In the genomic region with DNA sequence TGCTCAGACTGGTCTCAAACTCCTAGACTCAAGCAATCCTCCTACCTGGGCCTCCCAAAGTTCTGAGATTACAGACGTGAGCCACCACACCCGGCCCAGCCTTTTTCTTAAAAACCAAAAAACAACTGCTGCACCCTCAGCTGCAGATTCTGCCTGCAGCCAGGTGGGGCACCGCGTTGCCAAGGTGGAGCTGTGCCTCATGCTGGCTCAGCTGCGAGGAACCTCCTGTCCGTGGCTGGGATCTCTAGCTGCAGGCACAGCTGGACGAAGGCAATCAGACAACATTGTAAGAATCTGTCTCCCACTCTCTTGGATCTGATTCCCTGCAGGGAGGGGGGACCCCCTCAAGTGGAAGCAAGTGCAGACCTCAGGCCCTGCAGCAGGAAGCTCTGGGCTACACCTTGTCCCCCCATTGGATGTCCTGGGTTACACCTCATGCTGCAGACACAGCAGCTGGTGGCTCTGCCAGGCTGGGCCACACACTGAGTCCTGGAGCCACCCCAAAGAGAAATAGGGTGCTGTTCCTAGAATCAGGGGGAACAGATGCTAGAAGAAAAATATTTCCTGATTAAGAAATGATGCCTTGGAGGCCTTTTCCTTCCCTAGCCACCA, we compare ENCODE assay signal across 1 cellular context.
TF ChIP-seq lines count a peak whose summit lies in the region.

No MANE protein-coding gene starts in this region.

TF ChIP-seq in GM12878, 131 proteins besides CTCF, POLR2A, EP300 and RAD21:
- no peak for TF ChIP-seq RUNX3 (IDR thresholded peaks at IDR 0.05; ENCODE audit: low read length)
- no peak for TF ChIP-seq POU2F2 (IDR thresholded peaks at IDR 0.05; ENCODE audit: borderline replicate concordance, low read depth, low read length)
- TF ChIP-seq RFX5 (IDR thresholded peaks at IDR 0.05; ENCODE audit: low read depth, low read length), result no peak
- no peak for TF ChIP-seq IKZF2 (IDR thresholded peaks at IDR 0.05)
- no peak for TF ChIP-seq ZSCAN29 (IDR thresholded peaks at IDR 0.05)
- TF ChIP-seq SMAD5 (IDR thresholded peaks at IDR 0.05; ENCODE audit: low read depth), result no peak
- no peak for TF ChIP-seq NRF1 (conservative IDR thresholded peaks at IDR 0.05; ENCODE audit: low read depth, low read length)
- TF ChIP-seq, protein P1, sequence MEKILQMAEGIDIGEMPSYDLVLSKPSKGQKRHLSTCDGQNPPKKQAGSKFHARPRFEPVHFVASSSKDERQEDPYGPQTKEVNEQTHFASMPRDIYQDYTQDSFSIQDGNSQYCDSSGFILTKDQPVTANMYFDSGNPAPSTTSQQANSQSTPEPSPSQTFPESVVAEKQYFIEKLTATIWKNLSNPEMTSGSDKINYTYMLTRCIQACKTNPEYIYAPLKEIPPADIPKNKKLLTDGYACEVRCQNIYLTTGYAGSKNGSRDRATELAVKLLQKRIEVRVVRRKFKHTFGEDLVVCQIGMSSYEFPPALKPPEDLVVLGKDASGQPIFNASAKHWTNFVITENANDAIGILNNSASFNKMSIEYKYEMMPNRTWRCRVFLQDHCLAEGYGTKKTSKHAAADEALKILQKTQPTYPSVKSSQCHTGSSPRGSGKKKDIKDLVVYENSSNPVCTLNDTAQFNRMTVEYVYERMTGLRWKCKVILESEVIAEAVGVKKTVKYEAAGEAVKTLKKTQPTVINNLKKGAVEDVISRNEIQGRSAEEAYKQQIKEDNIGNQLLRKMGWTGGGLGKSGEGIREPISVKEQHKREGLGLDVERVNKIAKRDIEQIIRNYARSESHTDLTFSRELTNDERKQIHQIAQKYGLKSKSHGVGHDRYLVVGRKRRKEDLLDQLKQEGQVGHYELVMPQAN (conservative IDR thresholded peaks at IDR 0.05), result no peak
- no peak for TF ChIP-seq NFIC (IDR thresholded peaks at IDR 0.05; ENCODE audit: low read depth, low read length)
- no peak for TF ChIP-seq WRNIP1 (IDR thresholded peaks at IDR 0.05; ENCODE audit: borderline replicate concordance, low read depth, low read length)
- no peak for TF ChIP-seq NFXL1 (IDR thresholded peaks at IDR 0.05; ENCODE audit: borderline replicate concordance)
- TF ChIP-seq, protein P2, sequence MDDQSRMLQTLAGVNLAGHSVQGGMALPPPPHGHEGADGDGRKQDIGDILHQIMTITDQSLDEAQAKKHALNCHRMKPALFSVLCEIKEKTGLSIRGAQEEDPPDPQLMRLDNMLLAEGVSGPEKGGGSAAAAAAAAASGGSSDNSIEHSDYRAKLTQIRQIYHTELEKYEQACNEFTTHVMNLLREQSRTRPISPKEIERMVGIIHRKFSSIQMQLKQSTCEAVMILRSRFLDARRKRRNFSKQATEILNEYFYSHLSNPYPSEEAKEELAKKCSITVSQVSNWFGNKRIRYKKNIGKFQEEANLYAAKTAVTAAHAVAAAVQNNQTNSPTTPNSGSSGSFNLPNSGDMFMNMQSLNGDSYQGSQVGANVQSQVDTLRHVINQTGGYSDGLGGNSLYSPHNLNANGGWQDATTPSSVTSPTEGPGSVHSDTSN (IDR thresholded peaks at IDR 0.05; ENCODE audit: insufficient replicate concordance, low read depth, low read length), result no peak
- TF ChIP-seq ZNF207 (IDR thresholded peaks at IDR 0.05; ENCODE audit: borderline replicate concordance), result no peak
- TF ChIP-seq SIX5 (IDR thresholded peaks at IDR 0.05; ENCODE audit: low read depth, low read length, severe bottlenecking), result no peak
- TF ChIP-seq FOS (IDR thresholded peaks at IDR 0.05; ENCODE audit: borderline replicate concordance, extremely low read depth, insufficient read length), result no peak
- TF ChIP-seq STAT1 (conservative IDR thresholded peaks at IDR 0.05), result no peak
- TF ChIP-seq RAD51 (IDR thresholded peaks at IDR 0.05), result no peak
- no peak for TF ChIP-seq HDAC2 (IDR thresholded peaks at IDR 0.05)
- TF ChIP-seq PRDM15 (CRISPR knock-in tag; IDR thresholded peaks at IDR 0.05), result no peak
